8 cellular contexts compared by ENCODE assay signal in genomic region chr1:26789612-26789865, GRCh38. TPM values are rescaled to one million over a fixed set of nuclear protein-coding genes. Genes with fewer than 3 reads are reported as not detected.
DNase-seq lines count a peak whose midpoint lies in the region; ATAC-seq and TF ChIP-seq lines count a peak whose summit lies in the region.

No MANE protein-coding gene starts in this region.

- no peaks in the 10 kb centered on the region for H3K27me3 Mint-ChIP-seq in activated T-cell treated with anti-CD3 and anti-CD28 coated beads, Interleukin-2, amount 50 U/mL, for 72 hours (ENCODE audit: low read depth)
- no peaks in the 10 kb centered on the region for H3K27me3 Mint-ChIP-seq in stimulated activated memory B cell treated with anti-CD40 and anti-IgM and Interleukin-4, amounts not matched to agents 10 μg/mL and 1 μg/mL and 100 μg/mL, for 72 hours

- H3K27ac ChIP-seq in SU-DHL-6 (ENCODE audit: low read depth, low read length) = no peak overlapping the region
- no peak overlapping the region for H3K27ac ChIP-seq in hepatocyte
- H3K27ac ChIP-seq in tibial artery = peak overlapping the region in 1 of 2 donors; percentile 98

- H3K4me1 Mint-ChIP-seq in activated T-cell treated with anti-CD3 and anti-CD28 coated beads, Interleukin-2, amount 50 U/mL, for 72 hours (ENCODE audit: low read depth) = peaks cover 78% of the 10 kb centered on the region
- H3K4me1 Mint-ChIP-seq in stimulated activated memory B cell treated with anti-CD40 and anti-IgM and Interleukin-4, amounts not matched to agents 10 μg/mL and 1 μg/mL and 100 μg/mL, for 72 hours = peaks cover 51% of the 10 kb centered on the region

- H3K36me3 ChIP-seq in SU-DHL-6 (ENCODE audit: low read length) (no peaks in the 10 kb centered on the region), hepatocyte (replicated peaks; ENCODE audit: insufficient read depth, low read depth) (no peaks in the 10 kb centered on the region), tibial artery (peaks cover 6 to 18% (median 6%) of the 10 kb centered on the region in 3 donors)

- H3K9me3 Mint-ChIP-seq in activated T-cell treated with anti-CD3 and anti-CD28 coated beads, Interleukin-2, amount 50 U/mL, for 72 hours = no peaks in the 10 kb centered on the region
- no peaks in the 10 kb centered on the region for H3K9me3 Mint-ChIP-seq in stimulated activated memory B cell treated with anti-CD40 and anti-IgM and Interleukin-4, amounts not matched to agents 10 μg/mL and 1 μg/mL and 100 μg/mL, for 72 hours

- ATAC-seq in activated T-cell treated with anti-CD3 and anti-CD28 coated beads, Interleukin-2, amount 50 U/mL, for 72 hours (replicated peaks in 1 of 2) = no peak
- ATAC-seq in stimulated activated memory B cell treated with anti-CD40 and anti-IgM and Interleukin-4, amounts not matched to agents 10 μg/mL and 1 μg/mL and 100 μg/mL, for 72 hours = no peak
- ATAC-seq in HG03460 (IDR thresholded peaks at IDR 0.05; ENCODE audit: unreplicated experiment) (no peak), HG02588 (IDR thresholded peaks at IDR 0.05; ENCODE audit: unreplicated experiment) (no peak)

- no peaks in the 10 kb centered on the region for H3K9me2 ChIP-seq in SU-DHL-6 (replicated peaks; ENCODE audit: insufficient read depth, low read length)
- no peaks in the 10 kb centered on the region for H3K9me2 ChIP-seq in hepatocyte (replicated peaks; ENCODE audit: insufficient read depth)

- no peak overlapping the region for H3K4me3 ChIP-seq in SU-DHL-6 (ENCODE audit: insufficient read depth, low read length, poor library complexity, severe bottlenecking)
- no peak overlapping the region for H3K4me3 ChIP-seq in hepatocyte
- H3K4me3 ChIP-seq in tibial artery = no peak overlapping the region

- H3K4me2 ChIP-seq in SU-DHL-6 (ENCODE audit: low read depth, low read length, poor library complexity, severe bottlenecking) = peak overlapping the region; percentile 89
- peak overlapping the region; percentile 93 for H3K4me2 ChIP-seq in hepatocyte

- H3K36me3 Mint-ChIP-seq in activated T-cell treated with anti-CD3 and anti-CD28 coated beads, Interleukin-2, amount 50 U/mL, for 72 hours (ENCODE audit: insufficient read depth in 2 of 2) = peaks cover under 1 to 12% of the 10 kb centered on the region in 2 donors
- H3K36me3 Mint-ChIP-seq in stimulated activated memory B cell treated with anti-CD40 and anti-IgM and Interleukin-4, amounts not matched to agents 10 μg/mL and 1 μg/mL and 100 μg/mL, for 72 hours = peaks cover 28% of the 10 kb centered on the region

- H3K4me1 ChIP-seq in hepatocyte (ENCODE audit: insufficient read depth) (peaks cover 24% of the 10 kb centered on the region), tibial artery (peaks cover 5 to 41% (median 26%) of the 10 kb centered on the region in 4 donors)

- H3K27me3 ChIP-seq in SU-DHL-6 (ENCODE audit: low read length) = no peaks in the 10 kb centered on the region
- no peaks in the 10 kb centered on the region for H3K27me3 ChIP-seq in hepatocyte
- H3K27me3 ChIP-seq in tibial artery = no peaks in the 10 kb centered on the region

- H3F3A ChIP-seq in SU-DHL-6 (ENCODE audit: insufficient read depth) = peaks cover 49% of the 10 kb centered on the region

- no peak for TF ChIP-seq CTCF in SU-DHL-6 (IDR thresholded peaks at IDR 0.05; ENCODE audit: insufficient read depth, low read length, poor library complexity, severe bottlenecking)
- no peak for TF ChIP-seq CTCF in hepatocyte (IDR thresholded peaks at IDR 0.05; ENCODE audit: poor library complexity)
- no peak for TF ChIP-seq CTCF in tibial artery (IDR thresholded peaks at IDR 0.05)

- no peaks in the 10 kb centered on the region for H4K20me1 ChIP-seq in SU-DHL-6 (ENCODE audit: low read depth, low read length)
- H4K20me1 ChIP-seq in hepatocyte (ENCODE audit: insufficient read depth, poor library complexity, severe bottlenecking) = no peaks in the 10 kb centered on the region

- H3K27ac Mint-ChIP-seq in activated T-cell treated with anti-CD3 and anti-CD28 coated beads, Interleukin-2, amount 50 U/mL, for 72 hours = peak overlapping the region; percentile 93
- peak overlapping the region; percentile 99 for H3K27ac Mint-ChIP-seq in stimulated activated memory B cell treated with anti-CD40 and anti-IgM and Interleukin-4, amounts not matched to agents 10 μg/mL and 1 μg/mL and 100 μg/mL, for 72 hours

- H3K9ac ChIP-seq in SU-DHL-6 (ENCODE audit: low read length) = peak overlapping the region; percentile 97; the same call in 1 of the 2 replicates

- H3K4me3 Mint-ChIP-seq in activated T-cell treated with anti-CD3 and anti-CD28 coated beads, Interleukin-2, amount 50 U/mL, for 72 hours = peak overlapping the region; percentile 93 to 98
- no peak overlapping the region for H3K4me3 Mint-ChIP-seq in stimulated activated memory B cell treated with anti-CD40 and anti-IgM and Interleukin-4, amounts not matched to agents 10 μg/mL and 1 μg/mL and 100 μg/mL, for 72 hours

- DNase-seq in activated T-cell treated with anti-CD3 and anti-CD28 coated beads, Interleukin-2, amount 50 U/mL, for 72 hours = no peak
- DNase-seq in activated T-cell treated with anti-CD3 and anti-CD28 coated beads, Interleukin-2, amount 50 U/mL, for 1 hour = no peak
- DNase-seq in hepatocyte (ENCODE audit: low spot score) (no peak), tibial artery (no peak)

- H2AFZ ChIP-seq in SU-DHL-6 (ENCODE audit: low read depth, low read length, severe bottlenecking) (no peak overlapping the region), hepatocyte (no peak overlapping the region)

- 68% methylated on average over 3 of the region's 3 CpGs for whole genome bisulfite sequencing in hepatocyte (ENCODE audit: low lambda C conversion rate, missing lambda C conversion rate)

- H3K9me3 ChIP-seq in SU-DHL-6 (ENCODE audit: insufficient read depth, low read length) (no peaks in the 10 kb centered on the region), hepatocyte (ENCODE audit: low read depth) (no peaks in the 10 kb centered on the region), tibial artery (no peaks in the 10 kb centered on the region)

- intact Hi-C loops in tibial artery (cut with DNase I; ENCODE audit: low total_unique reads) = loop anchor here (1.0 to 2.0 kb wide), 3 partner anchors 93 to 289 kb away; partner anchors contain the start of gene ARID1A

- H3K79me2 ChIP-seq in SU-DHL-6 (ENCODE audit: insufficient read depth, low read length) (no peaks in the 10 kb centered on the region; the same call in 1 of the 2 replicates), hepatocyte (peaks cover 8% of the 10 kb centered on the region)

RNA-seq across cellular contexts. Expression of gene PIGV, which starts 1.8 kb away (rescaled TPM):
- total RNA-seq in activated T-cell treated with anti-CD3 and anti-CD28 coated beads, Interleukin-2, amount 50 U/mL, for 72 hours = 10 to 100 TPM; 19.4 to 20.0 TPM
- 22.0 and 35.5 TPM in 2 replicates for total RNA-seq in hepatocyte
- polyA plus RNA-seq in hepatocyte = 19.1 and 21.2 TPM in 2 replicates

RNA-seq across cellular contexts. Expression of gene ZDHHC18, which starts 36.9 kb away (rescaled TPM):
- 10 to 100 TPM; 64.4 to 80.2 TPM for total RNA-seq in activated T-cell treated with anti-CD3 and anti-CD28 coated beads, Interleukin-2, amount 50 U/mL, for 72 hours
- 14.9 and 21.7 TPM in 2 replicates for total RNA-seq in hepatocyte
- 22.5 and 22.6 TPM in 2 replicates for polyA plus RNA-seq in hepatocyte
